In genomic region chr2:214542866-214543265, GRCh38 we compare ENCODE assay signal across 23 cellular contexts.
DNase-seq lines count a peak whose midpoint lies in the region; ATAC-seq, FAIRE-seq and TF ChIP-seq lines count a peak whose summit lies in the region.
"Had no signal": no experiment of that assay in that cellular context is flagged by ENCODE, and none has a peak within 500 bp of the region (broad histone marks: within the 10 kb centered on the region; RNA-seq: fewer than 3 reads in every experiment).

No MANE protein-coding gene starts in this region.

- ATAC-seq in A549 (no peak), HG02852 (IDR thresholded peaks at IDR 0.05; ENCODE audit: unreplicated experiment) (no peak)
- ATAC-seq: activated CD4-positive, CD25-positive, alpha-beta regulatory T cell treated with anti-CD3 and anti-CD28 coated beads, Interleukin-2, amount 50 U/mL, for 24 hours; stimulated activated naive B cell treated with anti-CD40 and anti-IgM and Interleukin-4, amounts not matched to agents 10 μg/mL and 1 μg/mL and 100 μg/mL, for 72 hours had no signal

- H3K27me3 ChIP-seq in Peyer's patch = no peaks in the 10 kb centered on the region
- H3K27me3 ChIP-seq: ascending aorta, MG63, ovary, SJCRH30, transverse colon had no signal

- WGBS in A549 (ENCODE audit: missing lambda C conversion rate) = 27% methylated on average over 1 of the region's 1 CpG

- POLR2A ChIA-PET in A549 (lab: Yijun Ruan, JAX) = no interaction called here

- H3K27me3 Mint-ChIP-seq in activated naive CD8-positive, alpha-beta T cell treated with anti-CD3 and anti-CD28 coated beads for 36 hours = no peaks in the 10 kb centered on the region
- H3K27me3 Mint-ChIP-seq: stimulated activated naive B cell treated with anti-CD40 and anti-IgM and Interleukin-4, amounts not matched to agents 10 μg/mL and 1 μg/mL and 100 μg/mL, for 72 hours had no signal

- no peaks in the 10 kb centered on the region for H3K9me3 Mint-ChIP-seq in activated naive CD8-positive, alpha-beta T cell treated with anti-CD3 and anti-CD28 coated beads for 36 hours
- H3K9me3 Mint-ChIP-seq: stimulated activated naive B cell treated with anti-CD40 and anti-IgM and Interleukin-4, amounts not matched to agents 10 μg/mL and 1 μg/mL and 100 μg/mL, for 72 hours had no signal

- H3K27ac Mint-ChIP-seq in activated naive CD8-positive, alpha-beta T cell treated with anti-CD3 and anti-CD28 coated beads for 36 hours = no peak overlapping the region
- H3K27ac Mint-ChIP-seq: stimulated activated naive B cell treated with anti-CD40 and anti-IgM and Interleukin-4, amounts not matched to agents 10 μg/mL and 1 μg/mL and 100 μg/mL, for 72 hours had no signal

- CTCF ChIA-PET in A549 (lab: Yijun Ruan, JAX) = no interaction called here

- no peak overlapping the region for H3K27ac ChIP-seq in A549
- no peak overlapping the region for H3K27ac ChIP-seq in Peyer's patch
- H3K27ac ChIP-seq: ascending aorta, left ventricle myocardium inferior, ovary, SJCRH30, spleen, transverse colon had no signal

- TF ChIP-seq RAD21 in A549 (conservative IDR thresholded peaks at IDR 0.05 in 1 of 2, IDR thresholded peaks at IDR 0.05 in 1 of 2) = no peak

- TF ChIP-seq CTCF in A549 (IDR thresholded peaks at IDR 0.05) (no peak), Peyer's patch (IDR thresholded peaks at IDR 0.05) (no peak)

- H3K4me1 Mint-ChIP-seq in activated naive CD8-positive, alpha-beta T cell treated with anti-CD3 and anti-CD28 coated beads for 36 hours = peaks cover 1% of the 10 kb centered on the region
- H3K4me1 Mint-ChIP-seq: stimulated activated naive B cell treated with anti-CD40 and anti-IgM and Interleukin-4, amounts not matched to agents 10 μg/mL and 1 μg/mL and 100 μg/mL, for 72 hours had no signal

- DNase-seq in A549 (ENCODE audit: low read depth in 1 of 2, low spot score in 1 of 2) = no peak
- DNase-seq in HCEC 1CT = peak; percentile 84
- DNase-seq in astrocyte of the hippocampus (ENCODE audit: low read depth, low spot score) = peak; percentile 54
- peak; percentile 67 for DNase-seq in iris pigment epithelial cell (ENCODE audit: low read depth)
- no peak for DNase-seq in NCI-H82 treated with DMSO at 0.1 percent for 48 hours (lab: John Stamatoyannopoulos, UW; ENCODE audit: unreplicated experiment)
- no peak for DNase-seq in activated naive CD8-positive, alpha-beta T cell treated with anti-CD3 and anti-CD28 coated beads for 36 hours
- DNase-seq in Peyer's patch = no peak
- DNase-seq: activated CD8-positive, alpha-beta memory T cell treated with anti-CD3 and anti-CD28 coated beads, Interleukin-2, amount 50 U/mL, for 4 hours; activated gamma-delta T cell treated with Interleukin-2 at 50 U/mL for 16 hours; COR-L47; GDM1; left ventricle myocardium inferior; ovary; SJCRH30; spleen; stimulated activated naive B cell treated with anti-CD40 and anti-IgM and Interleukin-4, amounts not matched to agents 10 μg/mL and 1 μg/mL and 100 μg/mL, for 72 hours; T-helper 9 cell; transverse colon had no signal

- H3K4me2 ChIP-seq in A549 = peak overlapping the region; percentile 7; the same call in 1 of the 3 replicates

- H3K4me3 ChIP-seq in A549 = no peak overlapping the region
- H3K4me3 ChIP-seq in Peyer's patch = no peak overlapping the region
- H3K4me3 ChIP-seq: ascending aorta, left ventricle myocardium inferior, MG63, ovary, SJCRH30, spleen, transverse colon had no signal

- no peak for FAIRE-seq in A549 (lab: Jason Lieb, UNC)
- FAIRE-seq: H1 had no signal

- TF ChIP-seq EP300 in A549 (IDR thresholded peaks at IDR 0.05) = no peak

- no peaks in the 10 kb centered on the region for H3K36me3 ChIP-seq in Peyer's patch
- H3K36me3 ChIP-seq: ascending aorta, left ventricle myocardium inferior, MG63, ovary, SJCRH30, spleen, transverse colon had no signal

- no peaks in the 10 kb centered on the region for H3K36me3 Mint-ChIP-seq in activated naive CD8-positive, alpha-beta T cell treated with anti-CD3 and anti-CD28 coated beads for 36 hours
- H3K36me3 Mint-ChIP-seq: stimulated activated naive B cell treated with anti-CD40 and anti-IgM and Interleukin-4, amounts not matched to agents 10 μg/mL and 1 μg/mL and 100 μg/mL, for 72 hours had no signal

- H3K9me3 ChIP-seq in A549 (no peaks in the 10 kb centered on the region), Peyer's patch (no peaks in the 10 kb centered on the region)
- H3K9me3 ChIP-seq: ascending aorta, left ventricle myocardium inferior, MG63, ovary, SJCRH30, spleen, transverse colon had no signal

- peaks cover 12% of the 10 kb centered on the region; the same call in 2 of the 3 replicates for H3K4me1 ChIP-seq in A549
- H3K4me1 ChIP-seq in Peyer's patch = no peaks in the 10 kb centered on the region
- H3K4me1 ChIP-seq: ascending aorta, left ventricle myocardium inferior, SJCRH30, spleen, transverse colon had no signal

- no peak for TF ChIP-seq POLR2A in A549 (IDR thresholded peaks at IDR 0.05; ENCODE audit: low read length)
- TF ChIP-seq POLR2A in Peyer's patch (IDR thresholded peaks at IDR 0.05) = no peak

- no peak overlapping the region for H3K4me3 Mint-ChIP-seq in activated naive CD8-positive, alpha-beta T cell treated with anti-CD3 and anti-CD28 coated beads for 36 hours
- H3K4me3 Mint-ChIP-seq: stimulated activated naive B cell treated with anti-CD40 and anti-IgM and Interleukin-4, amounts not matched to agents 10 μg/mL and 1 μg/mL and 100 μg/mL, for 72 hours had no signal

TF ChIP-seq in A549, 52 proteins besides CTCF, POLR2A, EP300 and RAD21:
- TF ChIP-seq, protein P1, sequence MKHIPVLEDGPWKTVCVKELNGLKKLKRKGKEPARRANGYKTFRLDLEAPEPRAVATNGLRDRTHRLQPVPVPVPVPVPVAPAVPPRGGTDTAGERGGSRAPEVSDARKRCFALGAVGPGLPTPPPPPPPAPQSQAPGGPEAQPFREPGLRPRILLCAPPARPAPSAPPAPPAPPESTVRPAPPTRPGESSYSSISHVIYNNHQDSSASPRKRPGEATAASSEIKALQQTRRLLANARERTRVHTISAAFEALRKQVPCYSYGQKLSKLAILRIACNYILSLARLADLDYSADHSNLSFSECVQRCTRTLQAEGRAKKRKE (CRISPR knock-in tag; IDR thresholded peaks at IDR 0.05; ENCODE audit: low read depth) = no peak

Comparison
In these comparisons a context has a peak if more than half of its experiments do, and no peak if none do; other contexts are left out.
1. DNase-seq: peak in HCEC 1CT (single experiment), astrocyte of the hippocampus (single experiment) and iris pigment epithelial cell (single experiment); none in A549 (0 of 2), NCI-H82 treated with DMSO at 0.1 percent for 48 hours (single experiment), activated naive CD8-positive, alpha-beta T cell treated with anti-CD3 and anti-CD28 coated beads for 36 hours (single experiment) and Peyer's patch (0 of 3).